Comparison of ENCODE assay signal across 9 cellular contexts in the genomic region with DNA sequence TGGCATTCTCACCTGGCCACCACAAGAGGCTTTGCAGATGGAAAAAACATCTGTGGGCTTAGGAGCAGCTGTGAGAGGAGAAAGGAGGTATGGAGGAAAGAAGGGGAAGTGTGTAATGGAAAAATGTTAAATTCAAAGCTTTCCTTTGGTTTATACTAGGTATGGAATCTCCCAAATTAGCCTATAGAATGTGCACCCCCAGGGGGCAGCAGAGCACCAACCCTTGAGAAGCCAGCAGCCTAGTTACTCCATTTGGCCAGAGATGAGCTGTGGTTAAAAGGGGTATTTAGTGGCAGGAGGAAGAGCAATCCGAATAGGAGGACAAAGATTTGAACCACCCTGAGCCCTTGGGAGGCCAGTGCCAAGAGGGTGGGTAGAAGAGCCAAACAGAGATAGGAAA.
DNase-seq lines count a peak whose midpoint lies in the region; ATAC-seq, FAIRE-seq and TF ChIP-seq lines count a peak whose summit lies in the region.
"Had no signal": no experiment of that assay in that cellular context is flagged by ENCODE, and none has a peak within 500 bp of the region (broad histone marks: within the 10 kb centered on the region; RNA-seq: fewer than 3 reads in every experiment).

No MANE protein-coding gene starts in this region.

- no peak for TF ChIP-seq POLR2A in H54 (IDR thresholded peaks at IDR 0.05; ENCODE audit: low read depth, low read length)
- no peak for TF ChIP-seq POLR2A in HepG2 (IDR thresholded peaks at IDR 0.05; ENCODE audit: insufficient read depth in 1 of 2, low read depth in 2 of 2, low read length in 2 of 2)

- no peak for FAIRE-seq in H54 (lab: Jason Lieb, UNC)
- FAIRE-seq in HepG2 (lab: Jason Lieb, UNC), result no peak

- intact Hi-C loops in mammary epithelial cell (cut with micrococcal nuclease) (no loop called here), HepG2 (cut with micrococcal nuclease; ENCODE audit: unreplicated experiment) (no loop called here)

- H3K79me2 ChIP-seq in OCI-LY1 (ENCODE audit: insufficient read depth, low read length) (no peaks in the 10 kb centered on the region), mammary epithelial cell (ENCODE audit: insufficient read depth, low read length) (no peaks in the 10 kb centered on the region), HepG2 (ENCODE audit: insufficient read depth, low read length) (no peaks in the 10 kb centered on the region)

- H3F3A ChIP-seq in OCI-LY1 (ENCODE audit: insufficient read depth, low read length), result no peaks in the 10 kb centered on the region

- DNase-seq in COR-L47 (lab: John Stamatoyannopoulos, UW) (peak; percentile 50), H54 (ENCODE audit: insufficient read length, low spot score) (peak; percentile 29), mammary epithelial cell (peak; percentile 58), HepG2 (ENCODE audit: low spot score) (peak; percentile 38), NCI-H510A (lab: John Stamatoyannopoulos, UW) (no peak)
- DNase-seq: naive B cell had no signal

- TF ChIP-seq EP300 in HepG2 (IDR thresholded peaks at IDR 0.05; ENCODE audit: low read depth in 2 of 2, low read length in 2 of 2) (no peak), HepG2 (CRISPR knock-in tag; IDR thresholded peaks at IDR 0.05; ENCODE audit: borderline replicate concordance) (no peak)

- dilution Hi-C loops in mammary epithelial cell (cut with HindIII; ENCODE audit: low sequenced_read_pairs), result loop anchor here (5.0 kb wide), 1 partner anchor 69 kb away; no protein-coding TSS in a partner anchor

- peak; percentile 83 for ATAC-seq in HepG2
- ATAC-seq in HG03039 (IDR thresholded peaks at IDR 0.05; ENCODE audit: unreplicated experiment), result no peak
- no peak for ATAC-seq in HG02610 (IDR thresholded peaks at IDR 0.05; ENCODE audit: unreplicated experiment)

- H3K4me2 ChIP-seq in OCI-LY1 (ENCODE audit: low read length), result no peak overlapping the region
- H3K4me2 ChIP-seq in mammary epithelial cell (ENCODE audit: insufficient read depth, low read depth, low read length), result no peak overlapping the region
- H3K4me2 ChIP-seq in HepG2 (ENCODE audit: low read depth, low read length), result no peak overlapping the region

- H3K9ac ChIP-seq in OCI-LY1 (ENCODE audit: low read length) (no peak overlapping the region), mammary epithelial cell (ENCODE audit: insufficient read depth, low read length) (no peak overlapping the region), HepG2 (ENCODE audit: insufficient read depth, low read depth, low read length) (no peak overlapping the region)

- H3K27me3 ChIP-seq in OCI-LY1 (ENCODE audit: insufficient read depth, low read length) (no peaks in the 10 kb centered on the region), mammary epithelial cell (ENCODE audit: insufficient read depth, low read length) (no peaks in the 10 kb centered on the region), HepG2 (ENCODE audit: control insufficient read depth in 1 of 2, insufficient read depth in 2 of 2, low read length in 2 of 2) (no peaks in the 10 kb centered on the region; a peak in 1 of 5 replicates)

- H4K20me1 ChIP-seq in OCI-LY1 (ENCODE audit: insufficient read depth, low read length) (no peaks in the 10 kb centered on the region), mammary epithelial cell (ENCODE audit: insufficient read depth, low read length) (no peaks in the 10 kb centered on the region), HepG2 (ENCODE audit: insufficient read depth, low read length) (no peaks in the 10 kb centered on the region)

- in situ Hi-C loops in mammary epithelial cell (cut with MboI; ENCODE audit: low sequenced_read_pairs in 2 of 2), result no loop called here
- in situ Hi-C loops in HepG2 (cut with HindIII; ENCODE audit: extremely low pct_ligation_motif_present, low pct_unique_long_range_greater_than_20kb), result no loop called here

- WGBS in mammary epithelial cell (ENCODE audit: low coverage, missing lambda C conversion rate), result 0% methylated on average over 1 of the region's 1 CpG
- WGBS in HepG2 (ENCODE audit: low lambda C conversion rate), result 0% methylated on average over 1 of the region's 1 CpG

- H2AFZ ChIP-seq in OCI-LY1 (ENCODE audit: low read length), result no peak overlapping the region
- no peak overlapping the region for H2AFZ ChIP-seq in mammary epithelial cell (ENCODE audit: low read depth, low read length)
- H2AFZ ChIP-seq in HepG2 (ENCODE audit: low read length), result no peak overlapping the region

- TF ChIP-seq RAD21 in HepG2 (CRISPR knock-in tag; IDR thresholded peaks at IDR 0.05), result no peak

- peak; percentile 61 for TF ChIP-seq CTCF in OCI-LY1 (IDR thresholded peaks at IDR 0.05; ENCODE audit: low read length)
- TF ChIP-seq CTCF in mammary epithelial cell (conservative IDR thresholded peaks at IDR 0.05 in 1 of 2, IDR thresholded peaks at IDR 0.05 in 1 of 2; ENCODE audit: extremely low read depth in 1 of 2, insufficient read depth in 1 of 2, low read depth in 1 of 2, low read length in 2 of 2), result peak; percentile 86 to 89
- TF ChIP-seq CTCF in HepG2 (CRISPR knock-in tag; IDR thresholded peaks at IDR 0.05), result peak; percentile 49

- CTCF ChIA-PET in mammary epithelial cell (lab: Charles Lee; ENCODE audit: low non-redundant PET) (interaction anchor here (0.6 to 1.3 kb wide), 10 partner anchors 25 to 529 kb away, joined by 3 to 59 read pairs (median 4); no protein-coding TSS in a partner anchor), HepG2 (lab: Yijun Ruan, JAX; ENCODE audit: low intra/inter-chr PET ratio, low total read pairs) (interaction anchor here (1.1 to 1.2 kb wide), 3 partner anchors 38 to 316 kb away, joined by 3 to 10 read pairs (median 5); no protein-coding TSS in a partner anchor)

- no TSS peak for BruUV-seq in mammary epithelial cell (replicated peaks; lab: Mats Ljungman, UMichigan)
- BruUV-seq in HepG2 (replicated peaks; lab: Mats Ljungman, UMichigan), result no TSS peak

- H3K27ac ChIP-seq in OCI-LY1 (ENCODE audit: low read depth, low read length, poor library complexity, severe bottlenecking), result no peak overlapping the region
- H3K27ac ChIP-seq in mammary epithelial cell (ENCODE audit: insufficient read depth, low read depth, low read length), result no peak overlapping the region
- H3K27ac ChIP-seq in HepG2 (ENCODE audit: extremely low read length, insufficient read depth, low read length), result no peak overlapping the region

- no peaks in the 10 kb centered on the region for H3K9me3 ChIP-seq in OCI-LY1 (ENCODE audit: low read length)
- no peaks in the 10 kb centered on the region for H3K9me3 ChIP-seq in mammary epithelial cell (replicated peaks; ENCODE audit: insufficient read depth, low read length)
- H3K9me3 ChIP-seq in HepG2 (ENCODE audit: low read length), result no peaks in the 10 kb centered on the region

- POLR2A ChIA-PET in HepG2 (lab: Yijun Ruan, JAX), result no interaction called here

- H3K9me2 ChIP-seq in OCI-LY1 (ENCODE audit: low read depth, low read length), result no peaks in the 10 kb centered on the region

- H3K4me1 ChIP-seq in OCI-LY1 (ENCODE audit: insufficient read depth, low read length, severe bottlenecking) (no peaks in the 10 kb centered on the region), mammary epithelial cell (ENCODE audit: insufficient read depth, low read length) (peaks cover 10% of the 10 kb centered on the region), HepG2 (ENCODE audit: insufficient read depth, low read length) (no peaks in the 10 kb centered on the region)

- H3K36me3 ChIP-seq in OCI-LY1 (ENCODE audit: insufficient read depth, low read length), result no peaks in the 10 kb centered on the region
- no peaks in the 10 kb centered on the region for H3K36me3 ChIP-seq in mammary epithelial cell (ENCODE audit: insufficient read depth, low read length)
- H3K36me3 ChIP-seq in HepG2 (replicated peaks in 1 of 2; ENCODE audit: control insufficient read depth in 1 of 2, insufficient read depth in 2 of 2, low read length in 2 of 2), result no peaks in the 10 kb centered on the region

- H3K4me3 ChIP-seq in OCI-LY1 (ENCODE audit: low read depth, low read length, poor library complexity, severe bottlenecking), result no peak overlapping the region
- H3K4me3 ChIP-seq in mammary epithelial cell (replicated peaks in 1 of 3; ENCODE audit: insufficient read depth in 1 of 3, low read depth in 2 of 3, low read length in 3 of 3), result no peak overlapping the region
- H3K4me3 ChIP-seq in HepG2 (replicated peaks in 1 of 3; ENCODE audit: insufficient read depth in 1 of 3, low read depth in 2 of 3, low read length in 3 of 3), result no peak overlapping the region

TF ChIP-seq in HepG2, 621 proteins besides CTCF, POLR2A, EP300 and RAD21:
- TF ChIP-seq STAG1 (CRISPR knock-in tag; IDR thresholded peaks at IDR 0.05) (peak; percentile 53), SMC3 (IDR thresholded peaks at IDR 0.05; ENCODE audit: low read length) (peak; percentile 26; the same call in 1 of the 2 replicates)
- TF ChIP-seq, protein P1, sequence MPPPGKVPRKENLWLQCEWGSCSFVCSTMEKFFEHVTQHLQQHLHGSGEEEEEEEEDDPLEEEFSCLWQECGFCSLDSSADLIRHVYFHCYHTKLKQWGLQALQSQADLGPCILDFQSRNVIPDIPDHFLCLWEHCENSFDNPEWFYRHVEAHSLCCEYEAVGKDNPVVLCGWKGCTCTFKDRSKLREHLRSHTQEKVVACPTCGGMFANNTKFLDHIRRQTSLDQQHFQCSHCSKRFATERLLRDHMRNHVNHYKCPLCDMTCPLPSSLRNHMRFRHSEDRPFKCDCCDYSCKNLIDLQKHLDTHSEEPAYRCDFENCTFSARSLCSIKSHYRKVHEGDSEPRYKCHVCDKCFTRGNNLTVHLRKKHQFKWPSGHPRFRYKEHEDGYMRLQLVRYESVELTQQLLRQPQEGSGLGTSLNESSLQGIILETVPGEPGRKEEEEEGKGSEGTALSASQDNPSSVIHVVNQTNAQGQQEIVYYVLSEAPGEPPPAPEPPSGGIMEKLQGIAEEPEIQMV (CRISPR knock-in tag; IDR thresholded peaks at IDR 0.05; ENCODE audit: low read depth), result no peak
